In genomic region chr18:9103488-9103887, GRCh38 we compare ENCODE assay signal across 8 cellular contexts. TPM values are rescaled to one million over a fixed set of nuclear protein-coding genes. Genes with fewer than 3 reads are reported as not detected.
A peak's percentile ranks its signal among the peaks of the same experiment; 100 is the strongest.
DNase-seq lines count a peak whose midpoint lies in the region; ATAC-seq and TF ChIP-seq lines count a peak whose summit lies in the region.

No MANE protein-coding gene starts in this region.

- peaks cover 60% of the 10 kb centered on the region for H3K79me2 ChIP-seq in mammary epithelial cell (ENCODE audit: insufficient read depth, low read length)

- CTCF ChIA-PET in mammary epithelial cell (lab: Charles Lee; ENCODE audit: low non-redundant PET): interaction anchor here (0.5 kb wide), 1 partner anchor 40 kb away, joined by 3 read pairs; no protein-coding TSS in a partner anchor

- H3K18ac ChIP-seq in mesenchymal stem cell (ENCODE audit: low read depth in 1 of 2, low read length in 2 of 2): no peak overlapping the region

- H3K4me3 ChIP-seq in MG63: peak overlapping the region; percentile 85
- peak overlapping the region; percentile 74 to 92 (median 87) for H3K4me3 ChIP-seq in mammary epithelial cell (replicated peaks in 1 of 3; ENCODE audit: insufficient read depth in 1 of 3, low read depth in 2 of 3, low read length in 3 of 3)
- peak overlapping the region in 1 of 2 experiments; percentile 97 for H3K4me3 ChIP-seq in mesenchymal stem cell (ENCODE audit: insufficient read depth in 1 of 2, low read depth in 1 of 2, low read length in 2 of 2)

- no peak overlapping the region for H3K4ac ChIP-seq in mesenchymal stem cell (ENCODE audit: low read depth in 1 of 2, low read length in 2 of 2)

- no TSS peak for BruUV-seq in mammary epithelial cell (replicated peaks; lab: Mats Ljungman, UMichigan)

- H2BK12ac ChIP-seq in mesenchymal stem cell (ENCODE audit: low read length in 2 of 2): no peak overlapping the region

- no peak overlapping the region for H3K14ac ChIP-seq in mesenchymal stem cell (ENCODE audit: low read length in 2 of 2)

- H3K4me1 ChIP-seq in mammary epithelial cell (ENCODE audit: insufficient read depth, low read length) (peaks cover 27% of the 10 kb centered on the region), mesenchymal stem cell (ENCODE audit: control insufficient read depth, insufficient read depth, low read depth, low read length) (no peaks in the 10 kb centered on the region)

- no peak overlapping the region for H2BK15ac ChIP-seq in mesenchymal stem cell (ENCODE audit: low read depth, poor library complexity, severe bottlenecking)

- intact Hi-C loops in mammary epithelial cell (cut with micrococcal nuclease): loop anchor here (1.0 to 2.0 kb wide), 4 partner anchors 13 to 45 kb away; no protein-coding TSS in a partner anchor

- no peak overlapping the region for H4K91ac ChIP-seq in mesenchymal stem cell (ENCODE audit: low read length)

- ATAC-seq in GM21576 (IDR thresholded peaks at IDR 0.05; ENCODE audit: unreplicated experiment): no peak

- H2BK5ac ChIP-seq in mesenchymal stem cell (ENCODE audit: low read depth, low read length, poor library complexity, severe bottlenecking): no peak overlapping the region

- H3K27me3 ChIP-seq in MG63: no peaks in the 10 kb centered on the region
- no peaks in the 10 kb centered on the region for H3K27me3 ChIP-seq in mammary epithelial cell (ENCODE audit: insufficient read depth, low read length)
- no peaks in the 10 kb centered on the region for H3K27me3 ChIP-seq in mesenchymal stem cell (ENCODE audit: control insufficient read depth in 1 of 2, insufficient read depth in 1 of 2, low read length in 2 of 2)

- no peak overlapping the region for H4K8ac ChIP-seq in mesenchymal stem cell (ENCODE audit: low read length)

- H2AK5ac ChIP-seq in mesenchymal stem cell (ENCODE audit: low read length, severe bottlenecking): no peak overlapping the region

- dilution Hi-C loops in mammary epithelial cell (cut with HindIII; ENCODE audit: low sequenced_read_pairs): no loop called here

- TF ChIP-seq CTCF in mammary epithelial cell (conservative IDR thresholded peaks at IDR 0.05 in 1 of 2, IDR thresholded peaks at IDR 0.05 in 1 of 2; ENCODE audit: extremely low read depth in 1 of 2, insufficient read depth in 1 of 2, low read depth in 1 of 2, low read length in 2 of 2): peak; percentile 6 to 31

- in situ Hi-C loops in mammary epithelial cell (cut with MboI; ENCODE audit: low sequenced_read_pairs in 2 of 2): no loop called here

- H3K4me2 ChIP-seq in mammary epithelial cell (ENCODE audit: insufficient read depth, low read depth, low read length) (peak overlapping the region; percentile 83), mesenchymal stem cell (ENCODE audit: low read length, poor library complexity, severe bottlenecking) (peak overlapping the region; percentile 49)

- no peak overlapping the region for H2AFZ ChIP-seq in mammary epithelial cell (ENCODE audit: low read depth, low read length)
- no peak overlapping the region for H2AFZ ChIP-seq in mesenchymal stem cell (ENCODE audit: low read depth, low read length)

- H3K27ac ChIP-seq in mammary epithelial cell (ENCODE audit: insufficient read depth, low read depth, low read length) (peak overlapping the region; percentile 89), mesenchymal stem cell (ENCODE audit: low read length, poor library complexity, severe bottlenecking) (peak overlapping the region; percentile 83)

- 0% methylated on average over 3 of the region's 3 CpGs for WGBS in mammary epithelial cell (ENCODE audit: low coverage, missing lambda C conversion rate)
- 0% methylated on average over 2 of the region's 3 CpGs for WGBS in mesenchymal stem cell

- H3K9ac ChIP-seq in mammary epithelial cell (ENCODE audit: insufficient read depth, low read length) (peak overlapping the region; percentile 97), mesenchymal stem cell (ENCODE audit: low read length) (peak overlapping the region; percentile 98)

- H2BK120ac ChIP-seq in mesenchymal stem cell (ENCODE audit: low read depth, low read length): no peak overlapping the region

- H3K36me3 ChIP-seq in MG63: peaks cover 32% of the 10 kb centered on the region
- peaks cover 2% of the 10 kb centered on the region for H3K36me3 ChIP-seq in mammary epithelial cell (ENCODE audit: insufficient read depth, low read length)
- peaks cover 0 to 3% of the 10 kb centered on the region in 2 experiments for H3K36me3 ChIP-seq in mesenchymal stem cell (ENCODE audit: control insufficient read depth in 1 of 2, insufficient read depth in 2 of 2, low read depth in 1 of 2, low read length in 2 of 2)

- DNase-seq in ELR (ENCODE audit: low read depth): peak; percentile 39
- DNase-seq in MG63: no peak
- peak; percentile 29 for DNase-seq in mammary epithelial cell
- peak; percentile 54 for DNase-seq in mesenchymal stem cell
- DNase-seq in DMS153 (lab: John Stamatoyannopoulos, UW): no peak
- no peak for DNase-seq in stimulated activated CD8-positive, alpha-beta memory T cell treated with anti-CD3 and anti-CD28 coated beads, Interleukin-4, amount 100 ng/mL, for 48 hours
- DNase-seq in Ammon's horn (ENCODE audit: low spot score): no peak

- H3K79me1 ChIP-seq in mesenchymal stem cell (replicated peaks; ENCODE audit: low read length, poor library complexity, severe bottlenecking): no peaks in the 10 kb centered on the region

- no peak overlapping the region for H3K23ac ChIP-seq in mesenchymal stem cell (ENCODE audit: low read length in 2 of 2)

- no peaks in the 10 kb centered on the region for H4K20me1 ChIP-seq in mammary epithelial cell (ENCODE audit: insufficient read depth, low read length)

- H3K9me3 ChIP-seq in MG63 (no peaks in the 10 kb centered on the region), mammary epithelial cell (replicated peaks; ENCODE audit: insufficient read depth, low read length) (no peaks in the 10 kb centered on the region), mesenchymal stem cell (ENCODE audit: control insufficient read depth, low read length) (no peaks in the 10 kb centered on the region)

RNA-seq across cellular contexts. Expression of gene NDUFV2, which starts 1.0 kb away (rescaled TPM):
- 265 and 311 TPM in 2 replicates for total RNA-seq in MG63 (2014; rRNA removed; shearing (Covaris generic); ENCODE audit: low replicate concordance)
- total RNA-seq in mammary epithelial cell: 100 to 1,000 TPM in 1 of 2 donors, 10 to 100 TPM in 1; 69.2 to 142 TPM
- polyA plus RNA-seq in mammary epithelial cell: 98.3 TPM
- 40.6 TPM for polyA minus RNA-seq in mammary epithelial cell
- polyA plus RNA-seq in mesenchymal stem cell (2013, experiment 1 of 2): 241 TPM
- 246 TPM for polyA plus RNA-seq in mesenchymal stem cell (2013, experiment 2 of 2)

RNA-seq across cellular contexts. Expression of gene ANKRD12, which starts 33.1 kb away (rescaled TPM):
- total RNA-seq in MG63 (2014; rRNA removed; shearing (Covaris generic); ENCODE audit: low replicate concordance): 7.8 and 9.6 TPM in 2 replicates
- total RNA-seq in mammary epithelial cell: 10 to 100 TPM; 19.8 to 26.0 TPM
- 2.6 TPM for polyA plus RNA-seq in mammary epithelial cell
- 14.3 TPM for polyA minus RNA-seq in mammary epithelial cell
- 41.3 TPM for polyA plus RNA-seq in mesenchymal stem cell (2013, experiment 1 of 2)
- polyA plus RNA-seq in mesenchymal stem cell (2013, experiment 2 of 2): 40.2 TPM

Comparison
In these comparisons a context has a peak if more than half of its experiments do, and no peak if none do; other contexts are left out.
1. DNase-seq: peak in ELR (single experiment), mammary epithelial cell (single experiment) and mesenchymal stem cell (single experiment); none in MG63 (single experiment), DMS153 (single experiment), stimulated activated CD8-positive, alpha-beta memory T cell treated with anti-CD3 and anti-CD28 coated beads, Interleukin-4, amount 100 ng/mL, for 48 hours (single experiment) and Ammon's horn (single experiment).